18 cellular contexts compared by ENCODE assay signal in the genomic region with DNA sequence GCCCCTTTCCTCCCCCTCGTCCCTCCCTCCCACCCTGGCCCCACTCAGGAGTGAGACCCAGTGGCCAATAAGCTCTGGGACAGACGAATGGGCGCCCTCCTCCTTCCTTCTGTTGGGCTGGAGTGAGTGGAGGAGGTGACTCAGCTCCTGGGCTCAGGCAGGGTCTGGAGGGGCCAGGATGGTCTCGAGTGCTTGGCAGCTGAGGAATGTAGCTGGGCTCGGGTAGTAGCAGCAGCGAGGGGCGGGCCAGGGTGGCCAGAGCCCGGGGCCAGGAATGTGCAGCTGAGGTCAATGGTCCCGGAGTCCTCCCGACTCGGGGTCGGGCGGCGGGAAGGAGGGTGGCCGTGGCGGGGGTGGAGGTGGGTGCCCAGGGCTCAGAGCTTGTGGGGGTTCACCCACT. TPM values are rescaled to one million over a fixed set of nuclear protein-coding genes. Genes with fewer than 3 reads are reported as not detected.
DNase-seq lines count a peak whose midpoint lies in the region; ATAC-seq and TF ChIP-seq lines count a peak whose summit lies in the region.
"Had no signal": no experiment of that assay in that cellular context is flagged by ENCODE, and none has a peak within 500 bp of the region (broad histone marks: within the 10 kb centered on the region; RNA-seq: fewer than 3 reads in every experiment).

No MANE protein-coding gene starts in this region.

- no peak overlapping the region for H3K14ac ChIP-seq in mesenchymal stem cell (ENCODE audit: low read length in 2 of 2)

- H2BK120ac ChIP-seq in mesenchymal stem cell (ENCODE audit: low read depth, low read length): no peak overlapping the region

- H3K4me1 ChIP-seq in HUES6 (ENCODE audit: control insufficient read depth, insufficient read depth, low read length): peaks cover 25% of the 10 kb centered on the region; the same call in 1 of the 2 replicates
- H3K4me1 ChIP-seq in mesenchymal stem cell (ENCODE audit: control insufficient read depth, insufficient read depth, low read depth, low read length): peaks cover 29% of the 10 kb centered on the region

- H4K91ac ChIP-seq in mesenchymal stem cell (ENCODE audit: low read length): no peak overlapping the region

- H3K27ac Mint-ChIP-seq in endothelial cell (ENCODE audit: unreplicated experiment): no peak overlapping the region
- H3K27ac Mint-ChIP-seq in glutamatergic neuron (ENCODE audit: unreplicated experiment): no peak overlapping the region
- no peak overlapping the region for H3K27ac Mint-ChIP-seq in stimulated activated effector memory CD8-positive, alpha-beta T cell treated with anti-CD3 and anti-CD28 coated beads, Interleukin-12 subunit alpha, Interleukin-12 subunit beta, amount 100 ng/mL, for 72 hours
- H3K27ac Mint-ChIP-seq: CD4-positive, CD25-positive, alpha-beta regulatory T cell; dendritic cell treated with granulocyte-macrophage colony-stimulating factor and Interleukin-4, amounts not matched to agents 40 ng/mL and 50 ng/mL, for 4 days had no signal

- H3K4me1 Mint-ChIP-seq in endothelial cell (ENCODE audit: unreplicated experiment): no peaks in the 10 kb centered on the region
- peaks cover 3% of the 10 kb centered on the region for H3K4me1 Mint-ChIP-seq in glutamatergic neuron (ENCODE audit: low read depth, unreplicated experiment)
- H3K4me1 Mint-ChIP-seq in stimulated activated effector memory CD8-positive, alpha-beta T cell treated with anti-CD3 and anti-CD28 coated beads, Interleukin-12 subunit alpha, Interleukin-12 subunit beta, amount 100 ng/mL, for 72 hours: peaks cover 8% of the 10 kb centered on the region

- H2BK12ac ChIP-seq in mesenchymal stem cell (ENCODE audit: low read length in 2 of 2): no peak overlapping the region

- H3K4ac ChIP-seq in mesenchymal stem cell (ENCODE audit: low read depth in 1 of 2, low read length in 2 of 2): no peak overlapping the region

- no peak overlapping the region for H3K4me2 ChIP-seq in mesenchymal stem cell (ENCODE audit: low read length, poor library complexity, severe bottlenecking)

- H3K36me3 ChIP-seq in HUES6 (ENCODE audit: control insufficient read depth, insufficient read depth, low read length) (peaks cover 47% of the 10 kb centered on the region), mesenchymal stem cell (ENCODE audit: control insufficient read depth in 1 of 2, insufficient read depth in 2 of 2, low read depth in 1 of 2, low read length in 2 of 2) (peaks cover 39 to 53% of the 10 kb centered on the region in 2 experiments)

- TF ChIP-seq CTCF in coronary artery (IDR thresholded peaks at IDR 0.05): no peak
- no peak for TF ChIP-seq CTCF in endothelial cell (IDR thresholded peaks at IDR 0.05; ENCODE audit: unreplicated experiment)
- TF ChIP-seq CTCF in glutamatergic neuron (IDR thresholded peaks at IDR 0.05; ENCODE audit: partially characterized antibody, unreplicated experiment): no peak

- H3K4me3 ChIP-seq in HUES6 (ENCODE audit: low read depth, low read length): no peak overlapping the region
- H3K4me3 ChIP-seq in coronary artery: no peak overlapping the region
- H3K4me3 ChIP-seq in mesenchymal stem cell (ENCODE audit: insufficient read depth in 1 of 2, low read depth in 1 of 2, low read length in 2 of 2): no peak overlapping the region

- peaks cover 2% of the 10 kb centered on the region for H3K27me3 Mint-ChIP-seq in endothelial cell (ENCODE audit: unreplicated experiment)
- H3K27me3 Mint-ChIP-seq in glutamatergic neuron (ENCODE audit: unreplicated experiment): peaks cover 1% of the 10 kb centered on the region
- H3K27me3 Mint-ChIP-seq: CD4-positive, CD25-positive, alpha-beta regulatory T cell; dendritic cell treated with granulocyte-macrophage colony-stimulating factor and Interleukin-4, amounts not matched to agents 40 ng/mL and 50 ng/mL, for 4 days; naive B cell; stimulated activated naive B cell treated with anti-CD40 and anti-IgM and Interleukin-4, amounts not matched to agents 10 μg/mL and 1 μg/mL and 100 μg/mL, for 72 hours had no signal

- no peaks in the 10 kb centered on the region for H3K36me3 Mint-ChIP-seq in endothelial cell (ENCODE audit: low read depth, unreplicated experiment)
- H3K36me3 Mint-ChIP-seq in glutamatergic neuron (ENCODE audit: unreplicated experiment): no peaks in the 10 kb centered on the region
- H3K36me3 Mint-ChIP-seq in stimulated activated effector memory CD8-positive, alpha-beta T cell treated with anti-CD3 and anti-CD28 coated beads, Interleukin-12 subunit alpha, Interleukin-12 subunit beta, amount 100 ng/mL, for 72 hours: peaks cover 49% of the 10 kb centered on the region
- H3K36me3 Mint-ChIP-seq: naive B cell had no signal

- H2BK15ac ChIP-seq in mesenchymal stem cell (ENCODE audit: low read depth, poor library complexity, severe bottlenecking): no peak overlapping the region

- H3K23ac ChIP-seq in mesenchymal stem cell (ENCODE audit: low read length in 2 of 2): no peak overlapping the region

- 0% methylated on average over 2 of the region's 16 CpGs for WGBS in mesenchymal stem cell

- H3K27me3 ChIP-seq in HUES6 (ENCODE audit: control insufficient read depth, insufficient read depth, low read length): no peaks in the 10 kb centered on the region
- H3K27me3 ChIP-seq in mesenchymal stem cell (ENCODE audit: control insufficient read depth in 1 of 2, insufficient read depth in 1 of 2, low read length in 2 of 2): peaks cover 0 to 15% of the 10 kb centered on the region in 2 experiments

- H3K4me3 Mint-ChIP-seq in endothelial cell (ENCODE audit: unreplicated experiment) (no peak overlapping the region), glutamatergic neuron (ENCODE audit: unreplicated experiment) (no peak overlapping the region)
- H3K4me3 Mint-ChIP-seq in stimulated activated effector memory CD8-positive, alpha-beta T cell treated with anti-CD3 and anti-CD28 coated beads, Interleukin-12 subunit alpha, Interleukin-12 subunit beta, amount 100 ng/mL, for 72 hours: no peak overlapping the region
- H3K4me3 Mint-ChIP-seq: CD4-positive, CD25-positive, alpha-beta regulatory T cell; dendritic cell treated with granulocyte-macrophage colony-stimulating factor and Interleukin-4, amounts not matched to agents 40 ng/mL and 50 ng/mL, for 4 days; naive B cell; stimulated activated naive B cell treated with anti-CD40 and anti-IgM and Interleukin-4, amounts not matched to agents 10 μg/mL and 1 μg/mL and 100 μg/mL, for 72 hours had no signal

- no peak overlapping the region for H2AK5ac ChIP-seq in mesenchymal stem cell (ENCODE audit: low read length, severe bottlenecking)

- H3K9ac ChIP-seq in HUES6 (ENCODE audit: low read length) (peak overlapping the region; percentile 27), mesenchymal stem cell (ENCODE audit: low read length) (no peak overlapping the region)

- ATAC-seq in stimulated activated effector memory CD8-positive, alpha-beta T cell treated with anti-CD3 and anti-CD28 coated beads, Interleukin-12 subunit alpha, Interleukin-12 subunit beta, amount 100 ng/mL, for 72 hours: no peak
- no peak for ATAC-seq in GM19397 (IDR thresholded peaks at IDR 0.05; ENCODE audit: unreplicated experiment)
- ATAC-seq: activated CD4-positive, CD25-positive, alpha-beta regulatory T cell treated with anti-CD3 and anti-CD28 coated beads, Interleukin-2, amount 50 U/mL, for 24 hours; stimulated activated naive B cell treated with anti-CD40 and anti-IgM and Interleukin-4, amounts not matched to agents 10 μg/mL and 1 μg/mL and 100 μg/mL, for 72 hours had no signal

- H3K18ac ChIP-seq in mesenchymal stem cell (ENCODE audit: low read depth in 1 of 2, low read length in 2 of 2): no peak overlapping the region

- H3K9me3 ChIP-seq in HUES6 (ENCODE audit: control insufficient read depth, insufficient read depth, low read depth, low read length): peaks cover 31% of the 10 kb centered on the region; the same call in 1 of the 2 replicates
- H3K9me3 ChIP-seq in mesenchymal stem cell (ENCODE audit: control insufficient read depth, low read length): no peaks in the 10 kb centered on the region

- peak; percentile 86 for DNase-seq in A172 (ENCODE audit: low spot score)
- DNase-seq in coronary artery (ENCODE audit: low spot score): peak; percentile 86
- peak; percentile 87 for DNase-seq in mesenchymal stem cell
- DNase-seq in endothelial cell (ENCODE audit: low spot score): no peak
- no peak for DNase-seq in glutamatergic neuron
- no peak for DNase-seq in stimulated activated effector memory CD8-positive, alpha-beta T cell treated with anti-CD3 and anti-CD28 coated beads, Interleukin-12 subunit alpha, Interleukin-12 subunit beta, amount 100 ng/mL, for 72 hours (ENCODE audit: low spot score in 2 of 2)
- DNase-seq: activated effector memory CD4-positive, alpha-beta T cell treated with Interleukin-2 at 50 U/mL for 16 hours; CD4-positive, CD25-positive, alpha-beta regulatory T cell; naive B cell; NCI-H187; NCI-H510A; posterior cingulate gyrus; SHP77; stimulated activated naive B cell treated with anti-CD40 and anti-IgM and Interleukin-4, amounts not matched to agents 10 μg/mL and 1 μg/mL and 100 μg/mL, for 72 hours had no signal

- no peak overlapping the region for H4K8ac ChIP-seq in mesenchymal stem cell (ENCODE audit: low read length)

- no peak overlapping the region for H2AFZ ChIP-seq in mesenchymal stem cell (ENCODE audit: low read depth, low read length)

- peaks cover 2% of the 10 kb centered on the region for H3K79me1 ChIP-seq in mesenchymal stem cell (replicated peaks; ENCODE audit: low read length, poor library complexity, severe bottlenecking)

- H3K9me3 Mint-ChIP-seq in endothelial cell (ENCODE audit: unreplicated experiment) (no peaks in the 10 kb centered on the region), glutamatergic neuron (ENCODE audit: unreplicated experiment) (no peaks in the 10 kb centered on the region)
- no peaks in the 10 kb centered on the region for H3K9me3 Mint-ChIP-seq in stimulated activated effector memory CD8-positive, alpha-beta T cell treated with anti-CD3 and anti-CD28 coated beads, Interleukin-12 subunit alpha, Interleukin-12 subunit beta, amount 100 ng/mL, for 72 hours
- H3K9me3 Mint-ChIP-seq: dendritic cell treated with granulocyte-macrophage colony-stimulating factor and Interleukin-4, amounts not matched to agents 40 ng/mL and 50 ng/mL, for 4 days; naive B cell; stimulated activated naive B cell treated with anti-CD40 and anti-IgM and Interleukin-4, amounts not matched to agents 10 μg/mL and 1 μg/mL and 100 μg/mL, for 72 hours had no signal

- H2BK5ac ChIP-seq in mesenchymal stem cell (ENCODE audit: low read depth, low read length, poor library complexity, severe bottlenecking): no peak overlapping the region

- H3K27ac ChIP-seq in HUES6 (ENCODE audit: low read depth, low read length) (no peak overlapping the region; the same call in 1 of the 2 replicates), coronary artery (peak overlapping the region; percentile 36 to 86), mesenchymal stem cell (ENCODE audit: low read length, poor library complexity, severe bottlenecking) (peak overlapping the region; percentile 89)

RNA-seq across cellular contexts. Expression of gene G6PD, which starts 15.0 kb away (rescaled TPM):
- total RNA-seq in A172 (2014; rRNA removed; shearing (Covaris generic)): 102 and 112 TPM in 2 replicates
- 165 TPM for polyA plus RNA-seq in mesenchymal stem cell (2013, experiment 1 of 2)
- 165 TPM for polyA plus RNA-seq in mesenchymal stem cell (2013, experiment 2 of 2)
- total RNA-seq in endothelial cell (ENCODE audit: unreplicated experiment): 46.4 TPM
- total RNA-seq in glutamatergic neuron (ENCODE audit: unreplicated experiment): 122 TPM

RNA-seq across cellular contexts. Expression of gene FAM3A, which starts 15.6 kb away (rescaled TPM):
- 47.1 and 47.5 TPM in 2 replicates for total RNA-seq in A172 (2014; rRNA removed; shearing (Covaris generic))
- 27.0 TPM for polyA plus RNA-seq in mesenchymal stem cell (2013, experiment 1 of 2)
- 24.3 TPM for polyA plus RNA-seq in mesenchymal stem cell (2013, experiment 2 of 2)
- total RNA-seq in endothelial cell (ENCODE audit: unreplicated experiment) (29.6 TPM), glutamatergic neuron (ENCODE audit: unreplicated experiment) (32.0 TPM)

RNA-seq across cellular contexts. Expression of gene IKBKG, which starts 15.8 kb away (rescaled TPM):
- 53.6 and 63.2 TPM in 2 replicates for total RNA-seq in A172 (2014; rRNA removed; shearing (Covaris generic))
- polyA plus RNA-seq in mesenchymal stem cell (2013, experiment 1 of 2): 23.0 TPM
- polyA plus RNA-seq in mesenchymal stem cell (2013, experiment 2 of 2): 21.9 TPM
- 23.0 TPM for total RNA-seq in endothelial cell (ENCODE audit: unreplicated experiment)
- total RNA-seq in glutamatergic neuron (ENCODE audit: unreplicated experiment): 27.6 TPM

RNA-seq across cellular contexts. Expression of gene SLC10A3, which starts 41.2 kb away (rescaled TPM):
- 51.9 and 63.9 TPM in 2 replicates for total RNA-seq in A172 (2014; rRNA removed; shearing (Covaris generic))
- polyA plus RNA-seq in mesenchymal stem cell (2013, experiment 1 of 2): 27.5 TPM
- polyA plus RNA-seq in mesenchymal stem cell (2013, experiment 2 of 2): 27.3 TPM
- total RNA-seq in endothelial cell (ENCODE audit: unreplicated experiment) (13.9 TPM), glutamatergic neuron (ENCODE audit: unreplicated experiment) (6.1 TPM)

RNA-seq across cellular contexts. Expression of gene UBL4A, which starts 45.2 kb away (rescaled TPM):
- 116 and 139 TPM in 2 replicates for total RNA-seq in A172 (2014; rRNA removed; shearing (Covaris generic))
- 17.7 TPM for polyA plus RNA-seq in mesenchymal stem cell (2013, experiment 1 of 2)
- polyA plus RNA-seq in mesenchymal stem cell (2013, experiment 2 of 2): 18.3 TPM
- total RNA-seq in endothelial cell (ENCODE audit: unreplicated experiment): 16.8 TPM
- 28.4 TPM for total RNA-seq in glutamatergic neuron (ENCODE audit: unreplicated experiment)

Comparison
In these comparisons a context has a peak if more than half of its experiments do, and no peak if none do; other contexts are left out.
1. DNase-seq: peak in A172 (single experiment), coronary artery (single experiment) and mesenchymal stem cell (single experiment); none in endothelial cell (single experiment), glutamatergic neuron (single experiment) and stimulated activated effector memory CD8-positive, alpha-beta T cell treated with anti-CD3 and anti-CD28 coated beads, Interleukin-12 subunit alpha, Interleukin-12 subunit beta, amount 100 ng/mL, for 72 hours (0 of 2).